In the genomic region with DNA sequence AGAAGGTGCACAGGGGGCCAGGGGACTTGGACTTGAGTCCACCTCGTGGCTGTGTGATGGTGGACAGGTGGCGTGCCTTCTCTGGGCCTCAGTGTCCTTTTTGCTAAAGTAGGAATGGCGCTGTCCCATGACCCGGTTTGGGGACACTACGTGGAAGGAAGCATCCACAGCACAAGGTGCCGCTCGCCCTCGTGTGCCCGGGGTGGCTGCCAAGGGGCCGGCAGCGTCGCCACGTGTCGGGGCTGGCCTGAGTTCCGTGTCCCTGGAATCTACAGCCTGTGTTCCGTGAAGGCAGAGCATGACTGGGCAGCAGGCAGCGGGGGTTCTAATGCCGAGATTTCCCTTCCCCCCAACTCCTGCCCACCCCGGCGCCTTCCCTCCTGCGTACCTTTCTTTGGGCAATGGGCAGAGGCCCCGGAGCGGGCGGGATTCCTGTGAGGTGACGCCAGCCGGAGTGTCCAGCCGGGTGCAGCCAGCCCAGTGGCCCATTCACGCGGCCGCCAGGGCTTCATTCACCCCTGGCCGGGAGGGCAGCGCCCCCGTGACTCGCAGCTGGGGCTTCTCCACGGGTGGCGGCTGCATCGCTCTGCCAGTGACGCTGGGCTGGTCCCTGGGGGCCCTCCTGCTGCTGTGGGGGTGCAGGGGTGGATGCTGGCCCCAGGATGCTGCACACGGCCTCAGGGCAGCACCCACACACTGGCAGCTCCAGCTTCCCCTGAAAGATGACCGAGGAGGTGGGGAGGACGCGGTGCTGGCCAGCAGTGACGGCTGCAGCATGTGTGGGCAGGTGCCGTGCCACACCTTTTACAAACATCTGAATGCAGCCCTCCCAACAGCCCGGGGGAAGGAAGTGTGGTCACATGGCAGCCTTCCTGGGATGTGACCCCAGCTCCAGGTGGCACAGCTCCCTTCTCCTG, we compare ENCODE assay signal across 9 cellular contexts. TPM values are rescaled to one million over a fixed set of nuclear protein-coding genes. Genes with fewer than 3 reads are reported as not detected.
A peak's percentile ranks its signal among the peaks of the same experiment; 100 is the strongest.
DNase-seq lines count a peak whose midpoint lies in the region; ATAC-seq and TF ChIP-seq lines count a peak whose summit lies in the region.
"Had no signal": no experiment of that assay in that cellular context is flagged by ENCODE, and none has a peak within 500 bp of the region (broad histone marks: within the 10 kb centered on the region; RNA-seq: fewer than 3 reads in every experiment).

No MANE protein-coding gene starts in this region.

- H3K9me2 ChIP-seq in Karpas-422 (replicated peaks; ENCODE audit: insufficient read depth, low read length) (no peaks in the 10 kb centered on the region), GM23338 (ENCODE audit: insufficient read depth) (no peaks in the 10 kb centered on the region)

- no peaks in the 10 kb centered on the region for H3K36me3 Mint-ChIP-seq in GM23338 (ENCODE audit: low read depth)

- H2AFZ ChIP-seq in Karpas-422 (ENCODE audit: low read length): no peak overlapping the region; the same call in 1 of the 2 replicates
- no peak overlapping the region for H2AFZ ChIP-seq in GM23338

- H3K9ac ChIP-seq in Karpas-422 (ENCODE audit: low read length): peak overlapping the region; percentile 70

- ATAC-seq in left lobe of liver (peak; percentile 15), GM23338 (no peak), GM21529 (IDR thresholded peaks at IDR 0.05; ENCODE audit: unreplicated experiment) (no peak), GM18498 (IDR thresholded peaks at IDR 0.05; ENCODE audit: unreplicated experiment) (no peak)

- peaks cover 4% of the 10 kb centered on the region; the same call in 1 of the 2 replicates for H3F3A ChIP-seq in GM23338 (replicated peaks; ENCODE audit: low read depth)

- H3K27me3 Mint-ChIP-seq in GM23338 (ENCODE audit: insufficient read depth, low read depth, poor library complexity): peaks cover 72% of the 10 kb centered on the region

- H3K27me3 ChIP-seq in Karpas-422 (ENCODE audit: low read length) (no peaks in the 10 kb centered on the region), ascending aorta (no peaks in the 10 kb centered on the region), GM23338 (ENCODE audit: insufficient read depth) (peaks cover 91% of the 10 kb centered on the region)

- intact Hi-C loops in ascending aorta (cut with DNase I): loop anchor here (1.0 to 5.0 kb wide), 6 partner anchors 48 to 468 kb away; partner anchors contain the start of genes ADRA2C, LRPAP1 and RGS12

- H3K27ac Mint-ChIP-seq in GM23338: no peak overlapping the region

- H3K4me3 ChIP-seq in Karpas-422 (ENCODE audit: low read length): peak overlapping the region; percentile 70
- peak overlapping the region in 1 of 2 donors; percentile 42 for H3K4me3 ChIP-seq in ascending aorta
- no peak overlapping the region for H3K4me3 ChIP-seq in GM23338

- H3K4me1 ChIP-seq in Karpas-422 (ENCODE audit: low read length) (peaks cover 49% of the 10 kb centered on the region), ascending aorta (peaks cover 6 to 24% of the 10 kb centered on the region in 2 donors), GM23338 (ENCODE audit: insufficient read depth) (peaks cover 21% of the 10 kb centered on the region)

- H4K20me1 ChIP-seq in Karpas-422 (ENCODE audit: insufficient read depth, low read depth, low read length): peaks cover 14% of the 10 kb centered on the region
- no peaks in the 10 kb centered on the region; the same call in 1 of the 2 replicates for H4K20me1 ChIP-seq in GM23338 (replicated peaks; ENCODE audit: insufficient read depth)

- H3K9me3 ChIP-seq in Karpas-422 (ENCODE audit: low read length): no peaks in the 10 kb centered on the region
- no peaks in the 10 kb centered on the region for H3K9me3 ChIP-seq in ascending aorta

- H3K4me2 ChIP-seq in Karpas-422 (ENCODE audit: low read depth, low read length, poor library complexity, severe bottlenecking) (peak overlapping the region; percentile 69), GM23338 (no peak overlapping the region)

- no peaks in the 10 kb centered on the region for H3K9me3 Mint-ChIP-seq in GM23338

- TF ChIP-seq CTCF in ascending aorta (IDR thresholded peaks at IDR 0.05) (no peak), GM23338 (conservative IDR thresholded peaks at IDR 0.05; ENCODE audit: low read depth in 2 of 2) (no peak)

- H3K4me3 Mint-ChIP-seq in GM23338: no peak overlapping the region

- DNase-seq in A172 (ENCODE audit: low spot score): peak; percentile 90
- DNase-seq in Karpas-422: peak; percentile 80
- DNase-seq in ascending aorta (ENCODE audit: low spot score in 2 of 2): peak; percentile 66 to 94
- DNase-seq in left lobe of liver (ENCODE audit: low spot score): no peak
- DNase-seq in GM23338 (ENCODE audit: low spot score): no peak
- DNase-seq in GM03348 (ENCODE audit: low spot score): no peak
- DNase-seq: T-helper 2 cell had no signal

- H3K36me3 ChIP-seq in Karpas-422 (ENCODE audit: insufficient read depth, low read length) (no peaks in the 10 kb centered on the region), ascending aorta (no peaks in the 10 kb centered on the region), GM23338 (ENCODE audit: insufficient read depth) (no peaks in the 10 kb centered on the region)

- H3K27ac ChIP-seq in Karpas-422 (ENCODE audit: low read length) (peak overlapping the region; percentile 65), ascending aorta (peak overlapping the region; percentile 95 to 96), GM23338 (ENCODE audit: low read depth) (no peak overlapping the region)

- peaks cover 20% of the 10 kb centered on the region for H3K4me1 Mint-ChIP-seq in GM23338

- H3K79me2 ChIP-seq in Karpas-422 (ENCODE audit: low read length): no peaks in the 10 kb centered on the region
- no peaks in the 10 kb centered on the region for H3K79me2 ChIP-seq in GM23338 (replicated peaks; ENCODE audit: insufficient read depth)

TF ChIP-seq in GM23338, 12 proteins besides CTCF, POLR2A, EP300 and RAD21:
- TF ChIP-seq CREB1 (CRISPR knock-in tag; IDR thresholded peaks at IDR 0.05; ENCODE audit: low read depth): no peak
- TF ChIP-seq, protein P1, sequence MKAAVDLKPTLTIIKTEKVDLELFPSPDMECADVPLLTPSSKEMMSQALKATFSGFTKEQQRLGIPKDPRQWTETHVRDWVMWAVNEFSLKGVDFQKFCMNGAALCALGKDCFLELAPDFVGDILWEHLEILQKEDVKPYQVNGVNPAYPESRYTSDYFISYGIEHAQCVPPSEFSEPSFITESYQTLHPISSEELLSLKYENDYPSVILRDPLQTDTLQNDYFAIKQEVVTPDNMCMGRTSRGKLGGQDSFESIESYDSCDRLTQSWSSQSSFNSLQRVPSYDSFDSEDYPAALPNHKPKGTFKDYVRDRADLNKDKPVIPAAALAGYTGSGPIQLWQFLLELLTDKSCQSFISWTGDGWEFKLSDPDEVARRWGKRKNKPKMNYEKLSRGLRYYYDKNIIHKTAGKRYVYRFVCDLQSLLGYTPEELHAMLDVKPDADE (IDR thresholded peaks at IDR 0.05): no peak
- no peak for TF ChIP-seq REST (IDR thresholded peaks at IDR 0.05; ENCODE audit: unreplicated experiment)
- no peak for TF ChIP-seq JUNB (IDR thresholded peaks at IDR 0.05; ENCODE audit: unreplicated experiment)
- TF ChIP-seq NANOG (IDR thresholded peaks at IDR 0.05; ENCODE audit: borderline replicate concordance): no peak
- TF ChIP-seq ZNF331 (CRISPR knock-in tag; IDR thresholded peaks at IDR 0.05; ENCODE audit: low read depth): no peak
- no peak for TF ChIP-seq STAT1 (IDR thresholded peaks at IDR 0.05; ENCODE audit: unreplicated experiment)

RNA-seq across cellular contexts. Expression of gene DOK7, which starts 21.2 kb away (rescaled TPM):
- total RNA-seq in A172 (2014; rRNA removed; shearing (Covaris generic)): 17.9 and 21.4 TPM in 2 replicates
- 1.6 and 10.4 TPM in 2 replicates for total RNA-seq in Karpas-422 (2014; rRNA removed; shearing (Covaris generic); ENCODE audit: low replicate concordance)
- total RNA-seq in ascending aorta (33.5 TPM), left lobe of liver (0.83 TPM)
- 0.52 and 0.54 TPM in 2 replicates for total RNA-seq in GM23338 (2014; rRNA removed; shearing (Covaris generic))
- 0.31 and 0.34 TPM in 2 replicates for polyA plus RNA-seq in GM23338 (2016; fragmentation: Nextera tagmentation; extraction: Ambion mirVana)

RNA-seq across cellular contexts. Expression of gene HGFAC, which starts 42.5 kb away (rescaled TPM):
- total RNA-seq in A172 (2014; rRNA removed; shearing (Covaris generic)): 0.36 TPM in 1 of 2 replicates, not detected in the other
- total RNA-seq in Karpas-422 (2014; rRNA removed; shearing (Covaris generic); ENCODE audit: low replicate concordance): not detected in 2 replicates
- 2.2 TPM for total RNA-seq in ascending aorta
- total RNA-seq in left lobe of liver: 177 TPM
- 0.94 TPM in 1 of 2 replicates, not detected in the other for total RNA-seq in GM23338 (2014; rRNA removed; shearing (Covaris generic))
- polyA plus RNA-seq in GM23338 (2016; fragmentation: Nextera tagmentation; extraction: Ambion mirVana): not detected in 2 replicates

RNA-seq across cellular contexts. Expression of gene LRPAP1, which starts 47.9 kb away (rescaled TPM):
- 116 and 171 TPM in 2 replicates for total RNA-seq in A172 (2014; rRNA removed; shearing (Covaris generic))
- total RNA-seq in Karpas-422 (2014; rRNA removed; shearing (Covaris generic); ENCODE audit: low replicate concordance): 15.3 and 57.2 TPM in 2 replicates
- 172 TPM for total RNA-seq in ascending aorta
- total RNA-seq in left lobe of liver: 72.6 TPM
- total RNA-seq in GM23338 (2014; rRNA removed; shearing (Covaris generic)): 70.2 and 82.5 TPM in 2 replicates
- 57.2 and 63.0 TPM in 2 replicates for polyA plus RNA-seq in GM23338 (2016; fragmentation: Nextera tagmentation; extraction: Ambion mirVana)

Comparison
In these comparisons a context has a peak if more than half of its experiments do, and no peak if none do; other contexts are left out.
1. DNase-seq: peak in A172 (single experiment), Karpas-422 (single experiment) and ascending aorta (2 of 2); none in left lobe of liver (single experiment), GM23338 (single experiment) and GM03348 (single experiment).
2. RNA of gene HGFAC, which starts 42.5 kb away (total RNA-seq): 177 TPM in left lobe of liver (single experiment); 2.2 TPM in ascending aorta (single experiment), 0.94 TPM in GM23338, 0.36 TPM in A172 and not detected in Karpas-422; every median in the first group is over 10 times any median in the second.